20 cellular contexts compared by ENCODE assay signal in genomic region chr3:48423883-48424695, GRCh38. TPM values are rescaled to one million over a fixed set of nuclear protein-coding genes. Genes with fewer than 3 reads are reported as not detected.
DNase-seq lines count a peak whose midpoint lies in the region; FAIRE-seq and TF ChIP-seq lines count a peak whose summit lies in the region.
"Had no signal": no experiment of that assay in that cellular context is flagged by ENCODE, and none has a peak within 500 bp of the region (broad histone marks: within the 10 kb centered on the region; RNA-seq: fewer than 3 reads in every experiment).

No MANE protein-coding gene starts in this region.

- H3K9me3 ChIP-seq in H1 (ENCODE audit: insufficient read depth in 2 of 2, low read depth in 1 of 2, low read length in 1 of 2), result no peaks in the 10 kb centered on the region
- H3K9me3 ChIP-seq in neuronal stem cell (replicated peaks in 1 of 2; ENCODE audit: control insufficient read depth in 2 of 2, insufficient read depth in 1 of 2, low read depth in 1 of 2, low read length in 2 of 2), result no peaks in the 10 kb centered on the region
- H3K9me3 ChIP-seq: adrenal gland, pancreas had no signal

- H3K79me1 ChIP-seq in H1 (ENCODE audit: low read depth, low read length) (peaks cover 46% of the 10 kb centered on the region), neuronal stem cell (ENCODE audit: low read depth, low read length) (peaks cover 63% of the 10 kb centered on the region)

- H3K27me3 ChIP-seq in H1 (replicated peaks in 1 of 4; ENCODE audit: control insufficient read depth in 3 of 4, extremely low read depth in 1 of 4, insufficient read depth in 3 of 4, low read length in 3 of 4) (no peaks in the 10 kb centered on the region), neuronal stem cell (ENCODE audit: control insufficient read depth in 3 of 3, insufficient read depth in 3 of 3, low read depth in 1 of 3, low read length in 3 of 3) (no peaks in the 10 kb centered on the region)
- H3K27me3 ChIP-seq: adrenal gland, pancreas had no signal

- H3K4me3 ChIP-seq in H1 (ENCODE audit: extremely low read depth in 1 of 4, insufficient read depth in 2 of 4, low read depth in 3 of 4, low read length in 4 of 4) (no peak overlapping the region), neuronal stem cell (ENCODE audit: low read length in 2 of 2) (no peak overlapping the region)
- H3K4me3 ChIP-seq: adrenal gland, pancreas had no signal

- H4K5ac ChIP-seq in H1 (ENCODE audit: insufficient read length, low read depth, low read length), result no peak overlapping the region

- intact Hi-C loops in activated naive CD4-positive, alpha-beta T cell treated with anti-CD3 and anti-CD28 coated beads for 36 hours (cut with micrococcal nuclease), result no loop called here

- H4K20me1 ChIP-seq in H1 (replicated peaks in 1 of 2; ENCODE audit: control insufficient read depth in 1 of 2, insufficient read depth in 2 of 2, low read length in 2 of 2), result peaks cover 28 to 46% of the 10 kb centered on the region in 2 experiments

- no peaks in the 10 kb centered on the region for H3K9me3 Mint-ChIP-seq in activated naive CD4-positive, alpha-beta T cell treated with anti-CD3 and anti-CD28 coated beads for 36 hours
- H3K9me3 Mint-ChIP-seq: stimulated activated naive B cell treated with anti-CD40 and anti-IgM and Interleukin-4, amounts not matched to agents 10 μg/mL and 1 μg/mL and 100 μg/mL, for 72 hours had no signal

- H2AK5ac ChIP-seq in H1 (ENCODE audit: low read depth, low read length) (no peak overlapping the region), neuronal stem cell (ENCODE audit: low read depth, low read length) (no peak overlapping the region)

- no peak for TF ChIP-seq EP300 in H1 (IDR thresholded peaks at IDR 0.05; ENCODE audit: borderline replicate concordance in 1 of 2, low read depth in 2 of 2, low read length in 2 of 2)

- TF ChIP-seq POLR2A in H1 (IDR thresholded peaks at IDR 0.05; ENCODE audit: control extremely low read depth in 1 of 2, low read depth in 2 of 2, low read length in 2 of 2), result no peak

- H2BK20ac ChIP-seq in H1 (ENCODE audit: low read length), result no peak overlapping the region

- H4K91ac ChIP-seq in H1 (replicated peaks; ENCODE audit: insufficient read length, low read length), result no peak overlapping the region
- H4K91ac ChIP-seq in neuronal stem cell (ENCODE audit: low read depth, low read length, poor library complexity), result no peak overlapping the region

- FAIRE-seq in H1 (lab: Jason Lieb, UNC), result no peak
- FAIRE-seq: pancreas had no signal

- H3K36me3 ChIP-seq in H1 (ENCODE audit: control insufficient read depth in 2 of 4, insufficient read depth in 4 of 4, low read length in 3 of 4), result peaks cover 10 to 21% (median 12%) of the 10 kb centered on the region in 4 experiments; a peak in 6 of 8 replicates
- H3K36me3 ChIP-seq in neuronal stem cell (replicated peaks in 1 of 2; ENCODE audit: control insufficient read depth in 2 of 2, insufficient read depth in 2 of 2, low read length in 2 of 2), result peaks cover 41 to 83% of the 10 kb centered on the region in 2 donors
- H3K36me3 ChIP-seq: adrenal gland had no signal

- H3K23ac ChIP-seq in H1 (ENCODE audit: insufficient read length) (no peak overlapping the region), neuronal stem cell (ENCODE audit: low read depth, low read length, poor library complexity) (peak overlapping the region; percentile 68)

- H3K4me3 Mint-ChIP-seq in activated naive CD4-positive, alpha-beta T cell treated with anti-CD3 and anti-CD28 coated beads for 36 hours, result no peak overlapping the region
- H3K4me3 Mint-ChIP-seq: stimulated activated naive B cell treated with anti-CD40 and anti-IgM and Interleukin-4, amounts not matched to agents 10 μg/mL and 1 μg/mL and 100 μg/mL, for 72 hours had no signal

- peaks cover 7% of the 10 kb centered on the region for H3K23me2 ChIP-seq in H1 (ENCODE audit: low read depth, low read length)

- TF ChIP-seq RAD21 in H1 (IDR thresholded peaks at IDR 0.05 in 1 of 2, conservative IDR thresholded peaks at IDR 0.05 in 1 of 2; ENCODE audit: low read depth in 2 of 2, low read length in 2 of 2), result no peak

- H2BK120ac ChIP-seq in H1 (replicated peaks; ENCODE audit: low read depth, low read length), result no peak overlapping the region
- no peak overlapping the region for H2BK120ac ChIP-seq in neuronal stem cell (ENCODE audit: low read depth, low read length)

- H3K4me1 ChIP-seq in H1 (replicated peaks in 1 of 4; ENCODE audit: control insufficient read depth in 3 of 4, insufficient read depth in 4 of 4, low read length in 3 of 4) (peaks cover 3 to 31% (median 12%) of the 10 kb centered on the region in 4 experiments), neuronal stem cell (ENCODE audit: control insufficient read depth in 2 of 2, insufficient read depth in 1 of 2, low read depth in 1 of 2, low read length in 2 of 2) (peaks cover 20 to 22% of the 10 kb centered on the region in 2 donors)

- H3K36me3 Mint-ChIP-seq in activated naive CD4-positive, alpha-beta T cell treated with anti-CD3 and anti-CD28 coated beads for 36 hours (ENCODE audit: low read depth), result no peaks in the 10 kb centered on the region
- H3K36me3 Mint-ChIP-seq: stimulated activated naive B cell treated with anti-CD40 and anti-IgM and Interleukin-4, amounts not matched to agents 10 μg/mL and 1 μg/mL and 100 μg/mL, for 72 hours had no signal

- no peak for TF ChIP-seq CTCF in H1 (IDR thresholded peaks at IDR 0.05; ENCODE audit: control extremely low read depth in 1 of 3, insufficient read depth in 1 of 3, low read depth in 1 of 3, low read length in 3 of 3)

- H3K14ac ChIP-seq in H1 (ENCODE audit: insufficient read length), result no peak overlapping the region
- no peak overlapping the region for H3K14ac ChIP-seq in neuronal stem cell (ENCODE audit: low read length)

- H2BK12ac ChIP-seq in H1 (ENCODE audit: low read depth, low read length) (no peak overlapping the region), neuronal stem cell (ENCODE audit: low read length) (no peak overlapping the region)

- POLR2A ChIA-PET in H1 (lab: Charles Lee; ENCODE audit: partially characterized antibody), result interaction anchor here (0.7 to 31.5 kb wide), 10 partner anchors 11 to 183 kb away, joined by 3 to 650 read pairs (median 4); partner anchors contain the start of genes ATRIP, CCDC51 and TMA7

- no peak overlapping the region for H3K9ac ChIP-seq in H1 (replicated peaks in 1 of 4; ENCODE audit: extremely low read depth in 1 of 4, low read depth in 3 of 4, low read length in 3 of 4)
- H3K9ac ChIP-seq in neuronal stem cell (ENCODE audit: low read depth, low read length, poor library complexity), result peak overlapping the region; percentile 32

- 96% methylated on average over 25 of the region's 27 CpGs; no CpG with 5 or more reads in 1 of the 2 experiments for WGBS in H1 (ENCODE audit: extremely low coverage in 1 of 2, insufficient coverage in 1 of 2, insufficient read length in 1 of 2, insufficient replicate concordance in 2 of 2, low coverage in 1 of 2, low lambda C conversion rate in 2 of 2, missing lambda C conversion rate in 1 of 2), 2 experiments
- no CpG with 5 or more reads among the region's 27 CpGs for WGBS in neuronal stem cell (ENCODE audit: extremely low coverage in 2 of 2, insufficient read length in 2 of 2, insufficient replicate concordance in 1 of 2), 2 donors

- DNase-seq in Ammon's horn (ENCODE audit: low spot score), result peak; percentile 52
- DNase-seq in MV-4-11 (lab: John Stamatoyannopoulos, UW), result peak; percentile 25
- no peak for DNase-seq in H1 (ENCODE audit: low read depth in 1 of 2, low spot score in 2 of 2)
- no peak for DNase-seq in neuronal stem cell (ENCODE audit: low spot score)
- no peak for DNase-seq in NCI-H524 treated with DMSO at 0.1 percent for 48 hours (lab: John Stamatoyannopoulos, UW)
- no peak for DNase-seq in SK-N-DZ (ENCODE audit: low spot score)
- DNase-seq in activated naive CD4-positive, alpha-beta T cell treated with anti-CD3 and anti-CD28 coated beads for 36 hours, result no peak
- no peak for DNase-seq in amniotic stem cell (lab: John Stamatoyannopoulos, UW)
- DNase-seq: adrenal gland; islet precursor cell; KG1; mesendoderm; NCI-H1436 treated with DMSO at 0.1 percent for 48 hours; SIG-M5; stimulated activated naive B cell treated with anti-CD40 and anti-IgM and Interleukin-4, amounts not matched to agents 10 μg/mL and 1 μg/mL and 100 μg/mL, for 72 hours had no signal

- H3K4ac ChIP-seq in H1 (replicated peaks; ENCODE audit: insufficient read length, low read depth, low read length) (no peak overlapping the region), neuronal stem cell (ENCODE audit: low read length) (no peak overlapping the region)

- H3K18ac ChIP-seq in H1 (ENCODE audit: extremely low read depth, low read length), result no peak overlapping the region
- no peak overlapping the region for H3K18ac ChIP-seq in neuronal stem cell (ENCODE audit: low read length)

- CTCF ChIA-PET in H1 (lab: Charles Lee; ENCODE audit: partially characterized antibody), result interaction anchor here (1.1 to 6.9 kb wide), 12 partner anchors 9 to 230 kb away, joined by 3 to 95 read pairs (median 4); no protein-coding TSS in a partner anchor
- CTCF ChIA-PET in activated naive CD4-positive, alpha-beta T cell treated with anti-CD3 and anti-CD28 coated beads for 36 hours (lab: Charles Lee), result interaction anchor here (0.8 to 2.1 kb wide), 3 partner anchors 12 to 194 kb away, joined by 3 to 10 read pairs (median 5); no protein-coding TSS in a partner anchor

- peak overlapping the region; percentile 80 for H4K8ac ChIP-seq in H1 (ENCODE audit: extremely low read depth, insufficient read depth, low read length)
- H4K8ac ChIP-seq in neuronal stem cell (ENCODE audit: low read depth, low read length), result no peak overlapping the region

- H3K4me1 Mint-ChIP-seq in activated naive CD4-positive, alpha-beta T cell treated with anti-CD3 and anti-CD28 coated beads for 36 hours (ENCODE audit: low read depth), result no peaks in the 10 kb centered on the region

- H3K4me2 ChIP-seq in H1 (ENCODE audit: insufficient read depth in 1 of 2, low read depth in 2 of 2, low read length in 2 of 2), result no peak overlapping the region
- no peak overlapping the region for H3K4me2 ChIP-seq in neuronal stem cell (ENCODE audit: insufficient read depth, low read length, poor library complexity, severe bottlenecking)

- peaks cover 7% of the 10 kb centered on the region for H3K27me3 Mint-ChIP-seq in activated naive CD4-positive, alpha-beta T cell treated with anti-CD3 and anti-CD28 coated beads for 36 hours (ENCODE audit: low read depth)

- H3K56ac ChIP-seq in H1 (replicated peaks; ENCODE audit: insufficient read length, low read depth, low read length), result no peak overlapping the region

- H2BK15ac ChIP-seq in H1 (ENCODE audit: low read length) (no peak overlapping the region), neuronal stem cell (ENCODE audit: low read length) (no peak overlapping the region)

- no peak overlapping the region for H2AFZ ChIP-seq in H1 (ENCODE audit: low read length)
- H2AFZ ChIP-seq in neuronal stem cell (ENCODE audit: low read length), result no peak overlapping the region

- H3K79me2 ChIP-seq in H1 (ENCODE audit: control insufficient read depth in 1 of 2, insufficient read depth in 2 of 2, low read length in 2 of 2), result peaks cover 32 to 72% of the 10 kb centered on the region in 2 experiments

- H3K27ac Mint-ChIP-seq in activated naive CD4-positive, alpha-beta T cell treated with anti-CD3 and anti-CD28 coated beads for 36 hours, result no peak overlapping the region
- H3K27ac Mint-ChIP-seq: stimulated activated naive B cell treated with anti-CD40 and anti-IgM and Interleukin-4, amounts not matched to agents 10 μg/mL and 1 μg/mL and 100 μg/mL, for 72 hours had no signal

- 0 out of 2 replicates have a peak overlapping the region, but pooled peaks have one; percentile 7 for H3K27ac ChIP-seq in H1 (ENCODE audit: low read depth, low read length)
- no peak overlapping the region for H3K27ac ChIP-seq in neuronal stem cell (replicated peaks; ENCODE audit: low read length)
- H3K27ac ChIP-seq: adrenal gland had no signal

- no peak overlapping the region for H2BK5ac ChIP-seq in H1 (ENCODE audit: low read depth, low read length)
- no peak overlapping the region for H2BK5ac ChIP-seq in neuronal stem cell (ENCODE audit: low read length)

RNA-seq across cellular contexts. Expression of gene PLXNB1, which starts 5.8 kb away (rescaled TPM):
- 114 and 115 TPM in 2 replicates for total RNA-seq in H1 (2021; fragmentation: NEBNext Ultra II Directional; extraction: Animal tissue kit (Norgen Biotek cat#: 25700))
- polyA plus RNA-seq in H1 (2011; rRNA removed), result 109 and 149 TPM in 2 replicates
- polyA plus RNA-seq in H1 (2011; cell fraction: cytosol; rRNA removed), result 117 TPM
- polyA plus RNA-seq in H1 (2011; cell fraction: nucleus; rRNA removed), result 1,123 TPM
- polyA plus RNA-seq in H1 (2012, experiment 1 of 2), result 136 to 155 TPM (median 141 TPM) in 4 replicates
- 102 TPM for polyA plus RNA-seq in H1 (2012, experiment 2 of 2)
- 102 TPM for polyA plus RNA-seq in H1 (2013, experiment 1 of 2)
- polyA plus RNA-seq in H1 (2013, experiment 2 of 2), result 83.3 TPM
- 82.5 and 154 TPM in 2 replicates for polyA minus RNA-seq in H1 (2011; rRNA and poly(A)+ RNA removed)
- polyA minus RNA-seq in H1 (2011; cell fraction: cytosol; rRNA and poly(A)+ RNA removed), result 100 TPM
- polyA minus RNA-seq in H1 (2011; cell fraction: nucleus; rRNA and poly(A)+ RNA removed), result 265 TPM
- 99.5 TPM for polyA plus RNA-seq in neuronal stem cell (2013, experiment 1 of 2)
- polyA plus RNA-seq in neuronal stem cell (2013, experiment 2 of 2), result 94.2 TPM
- polyA plus RNA-seq in SK-N-DZ (2014; cell fraction: cytosol; rRNA removed), result 11.0 and 15.7 TPM in 2 replicates
- polyA plus RNA-seq in SK-N-DZ (2014; cell fraction: nucleus; rRNA removed), result 176 and 212 TPM in 2 replicates
- total RNA-seq in activated naive CD4-positive, alpha-beta T cell treated with anti-CD3 and anti-CD28 coated beads for 36 hours, result 1 to 10 TPM; 1.5 to 2.0 TPM

RNA-seq across cellular contexts. Expression of gene CCDC51, which starts 15.8 kb away (rescaled TPM):
- total RNA-seq in H1 (2021; fragmentation: NEBNext Ultra II Directional; extraction: Animal tissue kit (Norgen Biotek cat#: 25700)), result 20.3 and 21.3 TPM in 2 replicates
- polyA plus RNA-seq in H1 (2011; rRNA removed), result 19.7 and 21.4 TPM in 2 replicates
- 26.3 TPM for polyA plus RNA-seq in H1 (2011; cell fraction: cytosol; rRNA removed)
- polyA plus RNA-seq in H1 (2011; cell fraction: nucleus; rRNA removed), result 18.4 TPM
- polyA plus RNA-seq in H1 (2012, experiment 1 of 2), result 24.1 to 30.2 TPM (median 28.9 TPM) in 4 replicates
- 17.1 TPM for polyA plus RNA-seq in H1 (2012, experiment 2 of 2)
- polyA plus RNA-seq in H1 (2013, experiment 1 of 2), result 16.7 TPM
- polyA plus RNA-seq in H1 (2013, experiment 2 of 2), result 16.9 TPM
- 17.1 and 17.4 TPM in 2 replicates for polyA minus RNA-seq in H1 (2011; rRNA and poly(A)+ RNA removed)
- 7.3 TPM for polyA minus RNA-seq in H1 (2011; cell fraction: cytosol; rRNA and poly(A)+ RNA removed)
- polyA minus RNA-seq in H1 (2011; cell fraction: nucleus; rRNA and poly(A)+ RNA removed), result 7.7 TPM
- 11.8 TPM for polyA plus RNA-seq in neuronal stem cell (2013, experiment 1 of 2)
- 12.2 TPM for polyA plus RNA-seq in neuronal stem cell (2013, experiment 2 of 2)
- polyA plus RNA-seq in SK-N-DZ (2014; cell fraction: cytosol; rRNA removed), result 46.3 and 51.8 TPM in 2 replicates
- polyA plus RNA-seq in SK-N-DZ (2014; cell fraction: nucleus; rRNA removed), result 18.6 and 21.1 TPM in 2 replicates
- 10 to 100 TPM; 16.4 to 17.4 TPM for total RNA-seq in activated naive CD4-positive, alpha-beta T cell treated with anti-CD3 and anti-CD28 coated beads for 36 hours

RNA-seq across cellular contexts. Expression of gene TMA7, which starts 16.0 kb away (rescaled TPM):
- total RNA-seq in H1 (2021; fragmentation: NEBNext Ultra II Directional; extraction: Animal tissue kit (Norgen Biotek cat#: 25700)), result 305 and 322 TPM in 2 replicates
- 83.3 and 138 TPM in 2 replicates for polyA plus RNA-seq in H1 (2011; rRNA removed)
- polyA plus RNA-seq in H1 (2011; cell fraction: cytosol; rRNA removed), result 282 TPM
- polyA plus RNA-seq in H1 (2011; cell fraction: nucleus; rRNA removed), result 36.5 TPM
- 470 to 570 TPM (median 490 TPM) in 4 replicates for polyA plus RNA-seq in H1 (2012, experiment 1 of 2)
- polyA plus RNA-seq in H1 (2012, experiment 2 of 2), result 141 TPM
- 965 TPM for polyA plus RNA-seq in H1 (2013, experiment 1 of 2)
- 959 TPM for polyA plus RNA-seq in H1 (2013, experiment 2 of 2)
- polyA minus RNA-seq in H1 (2011; rRNA and poly(A)+ RNA removed), result 8.2 and 9.6 TPM in 2 replicates
- polyA minus RNA-seq in H1 (2011; cell fraction: cytosol; rRNA and poly(A)+ RNA removed), result 42.3 TPM
- polyA minus RNA-seq in H1 (2011; cell fraction: nucleus; rRNA and poly(A)+ RNA removed), result 34.3 TPM
- polyA plus RNA-seq in neuronal stem cell (2013, experiment 1 of 2), result 841 TPM
- 834 TPM for polyA plus RNA-seq in neuronal stem cell (2013, experiment 2 of 2)
- 296 and 348 TPM in 2 replicates for polyA plus RNA-seq in SK-N-DZ (2014; cell fraction: cytosol; rRNA removed)
- 209 and 321 TPM in 2 replicates for polyA plus RNA-seq in SK-N-DZ (2014; cell fraction: nucleus; rRNA removed)
- total RNA-seq in activated naive CD4-positive, alpha-beta T cell treated with anti-CD3 and anti-CD28 coated beads for 36 hours, result 100 to 1,000 TPM; 319 to 353 TPM

RNA-seq across cellular contexts. Expression of gene ATRIP, which starts 22.4 kb away (rescaled TPM):
- total RNA-seq in H1 (2021; fragmentation: NEBNext Ultra II Directional; extraction: Animal tissue kit (Norgen Biotek cat#: 25700)), result 16.7 and 20.2 TPM in 2 replicates
- 16.6 and 18.5 TPM in 2 replicates for polyA plus RNA-seq in H1 (2011; rRNA removed)
- 15.0 TPM for polyA plus RNA-seq in H1 (2011; cell fraction: cytosol; rRNA removed)
- polyA plus RNA-seq in H1 (2011; cell fraction: nucleus; rRNA removed), result 36.5 TPM
- 12.7 to 14.1 TPM (median 13.8 TPM) in 4 replicates for polyA plus RNA-seq in H1 (2012, experiment 1 of 2)
- polyA plus RNA-seq in H1 (2012, experiment 2 of 2), result 11.0 TPM
- 14.8 TPM for polyA plus RNA-seq in H1 (2013, experiment 1 of 2)
- polyA plus RNA-seq in H1 (2013, experiment 2 of 2), result 12.6 TPM
- polyA minus RNA-seq in H1 (2011; rRNA and poly(A)+ RNA removed), result 28.6 and 29.3 TPM in 2 replicates
- 10.1 TPM for polyA minus RNA-seq in H1 (2011; cell fraction: cytosol; rRNA and poly(A)+ RNA removed)
- 25.2 TPM for polyA minus RNA-seq in H1 (2011; cell fraction: nucleus; rRNA and poly(A)+ RNA removed)
- polyA plus RNA-seq in neuronal stem cell (2013, experiment 1 of 2), result 12.1 TPM
- 12.0 TPM for polyA plus RNA-seq in neuronal stem cell (2013, experiment 2 of 2)
- 8.2 and 8.6 TPM in 2 replicates for polyA plus RNA-seq in SK-N-DZ (2014; cell fraction: cytosol; rRNA removed)
- 16.8 and 17.7 TPM in 2 replicates for polyA plus RNA-seq in SK-N-DZ (2014; cell fraction: nucleus; rRNA removed)
- 10 to 100 TPM in 1 of 2 experiments, 1 to 10 TPM in 1; 8.9 to 10.0 TPM for total RNA-seq in activated naive CD4-positive, alpha-beta T cell treated with anti-CD3 and anti-CD28 coated beads for 36 hours

RNA-seq across cellular contexts. Expression of gene FBXW12, which starts 52.1 kb away (rescaled TPM):
- total RNA-seq in H1 (2021; fragmentation: NEBNext Ultra II Directional; extraction: Animal tissue kit (Norgen Biotek cat#: 25700)), result 0.35 TPM in 1 of 2 replicates, not detected in the other
- 0.41 and 0.85 TPM in 2 replicates for polyA plus RNA-seq in H1 (2011; rRNA removed)
- 0.44 TPM for polyA plus RNA-seq in H1 (2011; cell fraction: cytosol; rRNA removed)
- polyA plus RNA-seq in H1 (2011; cell fraction: nucleus; rRNA removed), result 1.3 TPM
- 0.48 to 0.88 TPM (median 0.68 TPM) in 4 replicates for polyA plus RNA-seq in H1 (2012, experiment 1 of 2)
- not detected for polyA plus RNA-seq in H1 (2012, experiment 2 of 2)
- 0.22 TPM for polyA plus RNA-seq in H1 (2013, experiment 1 of 2)
- 0.15 TPM for polyA plus RNA-seq in H1 (2013, experiment 2 of 2)
- 2.1 and 2.2 TPM in 2 replicates for polyA minus RNA-seq in H1 (2011; rRNA and poly(A)+ RNA removed)
- not detected for polyA minus RNA-seq in H1 (2011; cell fraction: cytosol; rRNA and poly(A)+ RNA removed)
- polyA minus RNA-seq in H1 (2011; cell fraction: nucleus; rRNA and poly(A)+ RNA removed), result 1.9 TPM
- 0.85 TPM for polyA plus RNA-seq in neuronal stem cell (2013, experiment 1 of 2)
- polyA plus RNA-seq in neuronal stem cell (2013, experiment 2 of 2), result 0.84 TPM
- 0.12 TPM in 1 of 2 replicates, not detected in the other for polyA plus RNA-seq in SK-N-DZ (2014; cell fraction: cytosol; rRNA removed)
- polyA plus RNA-seq in SK-N-DZ (2014; cell fraction: nucleus; rRNA removed), result 0.53 and 1.3 TPM in 2 replicates
- total RNA-seq in activated naive CD4-positive, alpha-beta T cell treated with anti-CD3 and anti-CD28 coated beads for 36 hours, result not detected
- total RNA-seq: adrenal gland, Daoy, glomerular endothelial cell, NCI-H460 had no signal
- polyA plus RNA-seq: AG04450 had no signal

Comparison
In these comparisons a context has a peak if more than half of its experiments do, and no peak if none do; other contexts are left out.
1. DNase-seq: peak in Ammon's horn (single experiment) and MV-4-11 (single experiment); none in H1 (0 of 2), neuronal stem cell (single experiment), NCI-H524 treated with DMSO at 0.1 percent for 48 hours (single experiment), SK-N-DZ (single experiment), activated naive CD4-positive, alpha-beta T cell treated with anti-CD3 and anti-CD28 coated beads for 36 hours (single experiment) and amniotic stem cell (single experiment).
2. RNA of gene PLXNB1, which starts 5.8 kb away (total RNA-seq): 114 to 115 TPM in H1; 1.5 to 2.0 TPM in activated naive CD4-positive, alpha-beta T cell treated with anti-CD3 and anti-CD28 coated beads for 36 hours; every median in the first group is over 10 times any median in the second.